Comparison of ENCODE assay signal across 9 cellular contexts in the genomic region with DNA sequence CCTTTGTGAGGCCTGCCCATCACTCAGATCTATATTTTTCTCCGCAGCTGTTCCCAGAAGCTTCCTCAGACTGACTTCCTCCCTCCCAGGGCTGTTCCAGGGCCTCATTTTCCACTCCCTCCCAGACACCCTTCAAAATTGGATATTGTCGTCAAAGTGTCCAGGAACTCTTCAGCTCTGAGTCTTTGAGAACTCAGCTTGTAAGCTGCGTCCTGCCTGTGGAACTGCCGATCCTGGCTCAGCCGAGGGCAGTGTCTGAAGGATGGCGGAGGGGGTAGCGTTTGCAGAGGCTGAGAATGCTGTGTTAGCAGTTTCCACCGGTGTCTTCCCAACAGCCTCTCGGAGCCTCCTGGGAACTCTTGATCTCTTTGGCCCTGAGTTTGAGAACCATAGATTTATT. TPM values are rescaled to one million over a fixed set of nuclear protein-coding genes. Genes with fewer than 3 reads are reported as not detected.
DNase-seq lines count a peak whose midpoint lies in the region; ATAC-seq and TF ChIP-seq lines count a peak whose summit lies in the region.
"Had no signal": no experiment of that assay in that cellular context is flagged by ENCODE, and none has a peak within 500 bp of the region (broad histone marks: within the 10 kb centered on the region; RNA-seq: fewer than 3 reads in every experiment).

No MANE protein-coding gene starts in this region.

- no peak overlapping the region for H3K4me3 ChIP-seq in NT2/D1 (ENCODE audit: insufficient read length, low read depth)
- H3K4me3 ChIP-seq in right atrium auricular region = no peak overlapping the region
- H3K4me3 ChIP-seq in skeletal muscle satellite cell (ENCODE audit: low read length) = no peak overlapping the region

- H3K27ac ChIP-seq in right atrium auricular region = peak overlapping the region; percentile 34 to 40

- TF ChIP-seq CTCF in right atrium auricular region (IDR thresholded peaks at IDR 0.05) = no peak

- H3K4me1 ChIP-seq in NT2/D1 (ENCODE audit: insufficient read depth, insufficient read length) (peaks cover 7% of the 10 kb centered on the region), right atrium auricular region (peaks cover 0 to 48% of the 10 kb centered on the region in 2 donors), skeletal muscle satellite cell (ENCODE audit: control insufficient read depth, insufficient read depth, low read length) (peaks cover 27% of the 10 kb centered on the region)

- DNase-seq in NT2/D1 (ENCODE audit: low read depth, low spot score) (no peak), right atrium auricular region (ENCODE audit: low spot score) (no peak), posterior cingulate gyrus (no peak), SW480 (ENCODE audit: low spot score) (no peak)
- DNase-seq in activated naive CD8-positive, alpha-beta T cell treated with anti-CD3 and anti-CD28 coated beads for 36 hours = no peak
- DNase-seq: DMS53; stimulated activated CD4-positive, alpha-beta T cell treated with anti-CD3 and anti-CD28 coated beads, Interleukin-4, amount 100 ng/mL, for 4 hours had no signal

- H3K4me3 Mint-ChIP-seq in activated naive CD8-positive, alpha-beta T cell treated with anti-CD3 and anti-CD28 coated beads for 36 hours = no peak overlapping the region

- H3K9me3 ChIP-seq in NT2/D1 (ENCODE audit: insufficient read depth, low read length) (no peaks in the 10 kb centered on the region), right atrium auricular region (no peaks in the 10 kb centered on the region), skeletal muscle satellite cell (replicated peaks; ENCODE audit: low read length) (no peaks in the 10 kb centered on the region)

- peaks cover 91% of the 10 kb centered on the region for H3K4me1 Mint-ChIP-seq in activated naive CD8-positive, alpha-beta T cell treated with anti-CD3 and anti-CD28 coated beads for 36 hours

- peaks cover 1% of the 10 kb centered on the region for H3K9me3 Mint-ChIP-seq in activated naive CD8-positive, alpha-beta T cell treated with anti-CD3 and anti-CD28 coated beads for 36 hours

- no peaks in the 10 kb centered on the region for H3K27me3 Mint-ChIP-seq in activated naive CD8-positive, alpha-beta T cell treated with anti-CD3 and anti-CD28 coated beads for 36 hours

- peak overlapping the region; percentile 11 for H3K9ac ChIP-seq in NT2/D1 (ENCODE audit: insufficient read length, low read depth)
- H3K9ac ChIP-seq in skeletal muscle satellite cell (ENCODE audit: low read depth, low read length) = peak overlapping the region; percentile 29

- H3K36me3 ChIP-seq in NT2/D1 (ENCODE audit: insufficient read depth, insufficient read length, low read length) (peaks cover 21% of the 10 kb centered on the region), right atrium auricular region (no peaks in the 10 kb centered on the region), skeletal muscle satellite cell (ENCODE audit: insufficient read depth, low read length) (peaks cover 2% of the 10 kb centered on the region)

- peak overlapping the region; percentile 38 for H3K4me2 ChIP-seq in skeletal muscle satellite cell (ENCODE audit: low read length)

- no peak for ATAC-seq in GM21723 (IDR thresholded peaks at IDR 0.05; ENCODE audit: unreplicated experiment)

- peak overlapping the region; percentile 67 for H3K27ac Mint-ChIP-seq in activated naive CD8-positive, alpha-beta T cell treated with anti-CD3 and anti-CD28 coated beads for 36 hours

- H3K27me3 ChIP-seq in NT2/D1 (ENCODE audit: insufficient read depth, insufficient read length) (no peaks in the 10 kb centered on the region), right atrium auricular region (no peaks in the 10 kb centered on the region), skeletal muscle satellite cell (ENCODE audit: control insufficient read depth, insufficient read depth, low read length) (no peaks in the 10 kb centered on the region)

- H3K36me3 Mint-ChIP-seq in activated naive CD8-positive, alpha-beta T cell treated with anti-CD3 and anti-CD28 coated beads for 36 hours = peaks cover 47% of the 10 kb centered on the region

- intact Hi-C loops in posterior cingulate gyrus (cut with DNase I) = no loop called here

RNA-seq across cellular contexts. Expression of gene NCK2, which starts 27.1 kb away (rescaled TPM):
- total RNA-seq in activated naive CD8-positive, alpha-beta T cell treated with anti-CD3 and anti-CD28 coated beads for 36 hours = 10 to 100 TPM; 76.1 to 78.1 TPM
- 10 to 100 TPM; 31.7 to 39.3 TPM for total RNA-seq in right atrium auricular region
- total RNA-seq in skeletal muscle satellite cell (2012; rRNA removed) = 11.6 and 12.2 TPM in 2 replicates
